In genomic region chr21:38455403-38455802, GRCh38 we compare ENCODE assay signal across 20 cellular contexts. TPM values are rescaled to one million over a fixed set of nuclear protein-coding genes. Genes with fewer than 3 reads are reported as not detected.
"Had no signal": no experiment of that assay in that cellular context is flagged by ENCODE, and none has a peak within 500 bp of the region (broad histone marks: within the 10 kb centered on the region; RNA-seq: fewer than 3 reads in every experiment).

No MANE protein-coding gene starts in this region.

- H3K4me3 Mint-ChIP-seq: activated CD8-positive, alpha-beta T cell treated with anti-CD3 and anti-CD28 coated beads, Interleukin-2, amount 10 ng/mL, durations not matched to agents 7 days and 5 days; activated naive CD8-positive, alpha-beta T cell; activated T-cell treated with anti-CD3 and anti-CD28 coated beads, Interleukin-2, amount 50 U/mL, for 72 hours; endodermal cell; natural killer cell; T-helper 1 cell treated with Interleukin-12 subunit alpha and Interleukin-12 subunit beta and Interleukin-4 antibody, amounts not matched to agents 30 μg/mL and 1 μg/mL, for 36 hours; WTC11 had no signal

- H3K4me1 Mint-ChIP-seq: endodermal cell, natural killer cell had no signal

- H3K27me3 Mint-ChIP-seq: activated naive CD8-positive, alpha-beta T cell had no signal

- H3K4me3 ChIP-seq: breast epithelium, dorsolateral prefrontal cortex, lung, upper lobe of left lung had no signal

- H3K27ac Mint-ChIP-seq: activated CD8-positive, alpha-beta T cell treated with anti-CD3 and anti-CD28 coated beads, Interleukin-2, amount 10 ng/mL, durations not matched to agents 7 days and 5 days; activated naive CD8-positive, alpha-beta T cell; activated T-cell treated with anti-CD3 and anti-CD28 coated beads, Interleukin-2, amount 50 U/mL, for 72 hours; endodermal cell; natural killer cell; T-helper 1 cell treated with Interleukin-12 subunit alpha and Interleukin-12 subunit beta and Interleukin-4 antibody, amounts not matched to agents 30 μg/mL and 1 μg/mL, for 36 hours; WTC11 had no signal

- H3K27ac ChIP-seq: breast epithelium, dorsolateral prefrontal cortex, upper lobe of left lung had no signal

- ATAC-seq: activated CD8-positive, alpha-beta T cell treated with anti-CD3 and anti-CD28 coated beads, Interleukin-2, amount 10 ng/mL, durations not matched to agents 7 days and 5 days; activated T-cell treated with anti-CD3 and anti-CD28 coated beads, Interleukin-2, amount 50 U/mL, for 72 hours; natural killer cell; WTC11 had no signal

- H3K9me3 Mint-ChIP-seq: activated T-cell treated with anti-CD3 and anti-CD28 coated beads, Interleukin-2, amount 50 U/mL, for 72 hours; endodermal cell; natural killer cell; T-helper 1 cell treated with Interleukin-12 subunit alpha and Interleukin-12 subunit beta and Interleukin-4 antibody, amounts not matched to agents 30 μg/mL and 1 μg/mL, for 36 hours; WTC11 had no signal

- H3K36me3 ChIP-seq: breast epithelium, upper lobe of left lung had no signal

- H3K36me3 Mint-ChIP-seq: activated naive CD8-positive, alpha-beta T cell; natural killer cell; WTC11 had no signal

- H3K9me3 ChIP-seq: breast epithelium, upper lobe of left lung had no signal

- H3K4me1 ChIP-seq: breast epithelium had no signal

- H3K27me3 ChIP-seq: breast epithelium, upper lobe of left lung had no signal

- DNase-seq: activated CD4-positive, alpha-beta T cell treated with anti-CD3 and anti-CD28 coated beads for 48 hours; activated CD8-positive, alpha-beta memory T cell treated with anti-CD3 and anti-CD28 coated beads, Interleukin-2, amount 50 U/mL, for 4 hours; activated CD8-positive, alpha-beta T cell treated with anti-CD3 and anti-CD28 coated beads, Interleukin-2, amount 10 ng/mL, durations not matched to agents 7 days and 5 days; activated gamma-delta T cell; activated T-cell treated with anti-CD3 and anti-CD28 coated beads, Interleukin-2, amount 50 U/mL, for 72 hours; amygdala; dorsolateral prefrontal cortex; endodermal cell; erythroblast; islet precursor cell; natural killer cell; stimulated activated CD4-positive, alpha-beta T cell treated with anti-CD3 and anti-CD28 coated beads, Interleukin-4, amount 100 ng/mL, for 1 hour; stimulated activated naive CD4-positive, alpha-beta T cell; substantia nigra; upper lobe of left lung had no signal

RNA-seq across cellular contexts. Expression of gene ERG, which starts 42.9 kb away (rescaled TPM):
- total RNA-seq: activated CD8-positive, alpha-beta T cell treated with anti-CD3 and anti-CD28 coated beads, Interleukin-2, amount 10 ng/mL, durations not matched to agents 7 days and 5 days; endodermal cell had no signal
